ENCODE assay signal across 8 cellular contexts in genomic region chr6:1315560-1316386, GRCh38. TPM values are rescaled to one million over a fixed set of nuclear protein-coding genes. Genes with fewer than 3 reads are reported as not detected.
A peak's percentile ranks its signal among the peaks of the same experiment; 100 is the strongest.
DNase-seq lines count a peak whose midpoint lies in the region; TF ChIP-seq lines count a peak whose summit lies in the region.

No MANE protein-coding gene starts in this region.

- no peaks in the 10 kb centered on the region for H3K79me2 ChIP-seq in parathyroid adenoma

- TF ChIP-seq CTCF in parathyroid adenoma (IDR thresholded peaks at IDR 0.05): no peak

- H3K36me3 ChIP-seq in BLaER1 (no peaks in the 10 kb centered on the region), parathyroid adenoma (ENCODE audit: control insufficient read depth, insufficient read depth, low read length) (no peaks in the 10 kb centered on the region)

- H3K4me2 ChIP-seq in BLaER1 (peak overlapping the region; percentile 84), parathyroid adenoma (ENCODE audit: low read length) (peak overlapping the region; percentile 61)

- H3K27ac ChIP-seq in BLaER1 (no peak overlapping the region), epithelial cell of prostate (peak overlapping the region; percentile 97), parathyroid adenoma (no peak overlapping the region)

- H2AFZ ChIP-seq in parathyroid adenoma: no peak overlapping the region

- peaks cover 9% of the 10 kb centered on the region; the same call in 1 of the 2 replicates for H3K4me1 ChIP-seq in BLaER1
- H3K4me1 ChIP-seq in parathyroid adenoma: no peaks in the 10 kb centered on the region

- H3K27me3 ChIP-seq in BLaER1: peaks cover 60% of the 10 kb centered on the region
- peaks cover 10% of the 10 kb centered on the region for H3K27me3 ChIP-seq in parathyroid adenoma (ENCODE audit: control insufficient read depth, insufficient read depth, low read length)

- H3K9ac ChIP-seq in BLaER1: no peak overlapping the region
- H3K9ac ChIP-seq in parathyroid adenoma: no peak overlapping the region

- DNase-seq in M059J (ENCODE audit: low read depth) (peak; percentile 26), epithelial cell of prostate (ENCODE audit: low read depth, low spot score) (no peak), AML-193 (lab: John Stamatoyannopoulos, UW) (no peak), NCI-H345 treated with DMSO at 0.1 percent for 48 hours (lab: John Stamatoyannopoulos, UW; ENCODE audit: unreplicated experiment) (no peak)
- no peak for DNase-seq in stimulated activated naive CD4-positive, alpha-beta T cell (lab: John Stamatoyannopoulos, UW)
- no peak for DNase-seq in activated naive CD4-positive, alpha-beta T cell (lab: John Stamatoyannopoulos, UW)

- H3K4me3 ChIP-seq in BLaER1 (peak overlapping the region; percentile 59; the same call in 1 of the 2 replicates), parathyroid adenoma (ENCODE audit: low read depth, low read length) (peak overlapping the region; percentile 33)

- H4K20me1 ChIP-seq in BLaER1: peaks cover 37% of the 10 kb centered on the region

- H3K9me3 ChIP-seq in BLaER1 (peaks cover 44% of the 10 kb centered on the region), parathyroid adenoma (ENCODE audit: control insufficient read depth, low read length) (no peaks in the 10 kb centered on the region)

RNA-seq across cellular contexts. Expression of gene FOXQ1, which starts 3.9 kb away (rescaled TPM):
- total RNA-seq in M059J (2014; rRNA removed; shearing (Covaris generic)): not detected in 2 replicates
